ENCODE assay signal across 28 cellular contexts in genomic region chr4:182454440-182455013, GRCh38.
DNase-seq lines count a peak whose midpoint lies in the region; ATAC-seq and TF ChIP-seq lines count a peak whose summit lies in the region.
"Had no signal": no experiment of that assay in that cellular context is flagged by ENCODE, and none has a peak within 500 bp of the region (broad histone marks: within the 10 kb centered on the region; RNA-seq: fewer than 3 reads in every experiment).

No MANE protein-coding gene starts in this region.

- H3K9me3 Mint-ChIP-seq in WTC11 (no peaks in the 10 kb centered on the region), T-cell (no peaks in the 10 kb centered on the region)
- H3K9me3 Mint-ChIP-seq: activated naive CD8-positive, alpha-beta T cell treated with anti-CD3 and anti-CD28 coated beads, Interleukin-2, amount 50 U/mL, for 24 hours; activated T-cell treated with anti-CD3 and anti-CD28 coated beads, Interleukin-2, amount 50 U/mL, for 4 hours; brain; CD8-positive, alpha-beta T cell; stimulated activated naive B cell treated with anti-CD40 and anti-IgM and Interleukin-4, amounts not matched to agents 10 μg/mL and 1 μg/mL and 100 μg/mL, for 72 hours had no signal

- DNase-seq in NCI-H1105 treated with DMSO at 0.1 percent for 48 hours (lab: John Stamatoyannopoulos, UW) (peak; percentile 69), NCI-H1105 (lab: John Stamatoyannopoulos, UW) (no peak), WTC11 (ENCODE audit: low spot score) (no peak), fibroblast of mammary gland (ENCODE audit: low read depth) (peak; percentile 52), stromal cell of bone marrow (ENCODE audit: low read depth) (peak; percentile 22), NCI-H774 (lab: John Stamatoyannopoulos, UW) (no peak), ecto neural progenitor cell (ENCODE audit: low spot score) (no peak), T-cell (no peak)
- DNase-seq: activated CD4-positive, alpha-beta T cell treated with anti-CD3 and anti-CD28 coated beads, Interleukin-2, amount 50 U/mL, for 4 hours; activated CD8-positive, alpha-beta memory T cell treated with anti-CD3 and anti-CD28 coated beads, Interleukin-2, amount 10 ng/mL, durations not matched to agents 7 days and 5 days; activated naive CD8-positive, alpha-beta T cell treated with anti-CD3 and anti-CD28 coated beads, Interleukin-2, amount 50 U/mL, for 24 hours; activated T-cell treated with anti-CD3 and anti-CD28 coated beads, Interleukin-2, amount 50 U/mL, for 4 hours; CD8-positive, alpha-beta T cell; cerebellar nuclear complex; glutamatergic neuron; left ventricle myocardium superior; mesendoderm; NCI-H1694; NCI-H446; SK-N-SH; stimulated activated naive B cell treated with anti-CD40 and anti-IgM and Interleukin-4, amounts not matched to agents 10 μg/mL and 1 μg/mL and 100 μg/mL, for 72 hours; T-helper 17 cell; upper lobe of right lung had no signal

- H3K27me3 Mint-ChIP-seq in WTC11 (ENCODE audit: low read depth) (no peaks in the 10 kb centered on the region), T-cell (peaks cover 35 to 48% of the 10 kb centered on the region in 2 donors)

- CTCF ChIA-PET in WTC11 (lab: Charles Lee) (no interaction called here), T-cell (lab: Charles Lee) (no interaction called here)

- H3K4me1 Mint-ChIP-seq in WTC11: peaks cover 73% of the 10 kb centered on the region
- peaks cover 8 to 10% (median 9%) of the 10 kb centered on the region in 3 donors for H3K4me1 Mint-ChIP-seq in T-cell
- H3K4me1 Mint-ChIP-seq: T-helper 17 cell had no signal

- H3K36me3 Mint-ChIP-seq in WTC11 (no peaks in the 10 kb centered on the region), T-cell (no peaks in the 10 kb centered on the region)
- H3K36me3 Mint-ChIP-seq: activated CD8-positive, alpha-beta memory T cell treated with anti-CD3 and anti-CD28 coated beads, Interleukin-2, amount 10 ng/mL, durations not matched to agents 7 days and 5 days; CD8-positive, alpha-beta T cell; stimulated activated naive B cell treated with anti-CD40 and anti-IgM and Interleukin-4, amounts not matched to agents 10 μg/mL and 1 μg/mL and 100 μg/mL, for 72 hours had no signal

- ATAC-seq in WTC11 (no peak), T-cell (replicated peaks in 1 of 4) (no peak)
- ATAC-seq: activated CD4-positive, CD25-positive, alpha-beta regulatory T cell treated with anti-CD3 and anti-CD28 coated beads, Interleukin-2, amount 50 U/mL, for 24 hours; activated CD8-positive, alpha-beta memory T cell treated with anti-CD3 and anti-CD28 coated beads, Interleukin-2, amount 10 ng/mL, durations not matched to agents 7 days and 5 days; activated naive CD8-positive, alpha-beta T cell treated with anti-CD3 and anti-CD28 coated beads, Interleukin-2, amount 50 U/mL, for 24 hours; activated T-cell treated with anti-CD3 and anti-CD28 coated beads, Interleukin-2, amount 50 U/mL, for 4 hours; CD8-positive, alpha-beta T cell; HCT116; left ventricle myocardium superior; stimulated activated naive B cell treated with anti-CD40 and anti-IgM and Interleukin-4, amounts not matched to agents 10 μg/mL and 1 μg/mL and 100 μg/mL, for 72 hours; T-helper 17 cell; upper lobe of right lung had no signal

- H3K27ac Mint-ChIP-seq in WTC11 (peak overlapping the region; percentile 82; the same call in 1 of the 2 replicates), T-cell (no peak overlapping the region)
- H3K27ac Mint-ChIP-seq: activated CD8-positive, alpha-beta memory T cell treated with anti-CD3 and anti-CD28 coated beads, Interleukin-2, amount 10 ng/mL, durations not matched to agents 7 days and 5 days; activated naive CD8-positive, alpha-beta T cell treated with anti-CD3 and anti-CD28 coated beads, Interleukin-2, amount 50 U/mL, for 24 hours; brain; CD8-positive, alpha-beta T cell; stimulated activated naive B cell treated with anti-CD40 and anti-IgM and Interleukin-4, amounts not matched to agents 10 μg/mL and 1 μg/mL and 100 μg/mL, for 72 hours; T-helper 17 cell had no signal

- POLR2A ChIA-PET in WTC11 (lab: Charles Lee) (interaction anchor here (0.8 kb wide), 1 partner anchor 47 kb away, joined by 3 read pairs; no protein-coding TSS in a partner anchor), T-cell (lab: Charles Lee) (no interaction called here)

- no peak for TF ChIP-seq CTCF in WTC11 (IDR thresholded peaks at IDR 0.05)
- no peak for TF ChIP-seq CTCF in fibroblast of mammary gland (conservative IDR thresholded peaks at IDR 0.05; ENCODE audit: control insufficient read depth, insufficient read depth, low read depth, low read length)

- H3K4me3 Mint-ChIP-seq in WTC11: no peak overlapping the region
- H3K4me3 Mint-ChIP-seq in T-cell: no peak overlapping the region
- H3K4me3 Mint-ChIP-seq: activated CD8-positive, alpha-beta memory T cell treated with anti-CD3 and anti-CD28 coated beads, Interleukin-2, amount 10 ng/mL, durations not matched to agents 7 days and 5 days; activated naive CD8-positive, alpha-beta T cell treated with anti-CD3 and anti-CD28 coated beads, Interleukin-2, amount 50 U/mL, for 24 hours; activated T-cell treated with anti-CD3 and anti-CD28 coated beads, Interleukin-2, amount 50 U/mL, for 4 hours; CD8-positive, alpha-beta T cell; stimulated activated naive B cell treated with anti-CD40 and anti-IgM and Interleukin-4, amounts not matched to agents 10 μg/mL and 1 μg/mL and 100 μg/mL, for 72 hours; T-helper 17 cell had no signal

- H3K4me3 ChIP-seq in fibroblast of mammary gland (ENCODE audit: control insufficient read depth, low read depth, low read length): no peak overlapping the region
- H3K4me3 ChIP-seq: skin epidermis, suprapubic skin, upper lobe of right lung had no signal

TF ChIP-seq in WTC11, 78 proteins besides CTCF, POLR2A, EP300 and RAD21:
- TF ChIP-seq TEAD4 (CRISPR knock-in tag; IDR thresholded peaks at IDR 0.05) (no peak), ZNF121 (CRISPR knock-in tag; IDR thresholded peaks at IDR 0.05) (no peak), AFF4 (CRISPR knock-in tag; IDR thresholded peaks at IDR 0.05; ENCODE audit: borderline replicate concordance) (no peak), ZNF219 (CRISPR knock-in tag; IDR thresholded peaks at IDR 0.05; ENCODE audit: borderline replicate concordance) (no peak), MYBL2 (CRISPR knock-in tag; IDR thresholded peaks at IDR 0.05) (no peak), MAX (CRISPR knock-in tag; IDR thresholded peaks at IDR 0.05) (no peak), RELA (CRISPR knock-in tag; IDR thresholded peaks at IDR 0.05; ENCODE audit: borderline replicate concordance) (no peak), JAZF1 (CRISPR knock-in tag; IDR thresholded peaks at IDR 0.05) (no peak), NFE2L1 (CRISPR knock-in tag; IDR thresholded peaks at IDR 0.05) (no peak), SMAD4 (CRISPR knock-in tag; IDR thresholded peaks at IDR 0.05) (no peak), SMAD3 (CRISPR knock-in tag; IDR thresholded peaks at IDR 0.05; ENCODE audit: borderline replicate concordance) (no peak), FOXP4 (CRISPR knock-in tag; IDR thresholded peaks at IDR 0.05) (no peak), ELF4 (CRISPR knock-in tag; IDR thresholded peaks at IDR 0.05; ENCODE audit: low read depth) (no peak), KAT7 (CRISPR knock-in tag; IDR thresholded peaks at IDR 0.05; ENCODE audit: borderline replicate concordance) (no peak), ZNF138 (CRISPR knock-in tag; conservative IDR thresholded peaks at IDR 0.05) (no peak)
TF ChIP-seq in WTC11: peak in this region for 0.

Comparison
In these comparisons a context has a peak if more than half of its experiments do, and no peak if none do; other contexts are left out.
1. DNase-seq: peak in NCI-H1105 treated with DMSO at 0.1 percent for 48 hours (single experiment), fibroblast of mammary gland (single experiment) and stromal cell of bone marrow (single experiment); none in NCI-H1105 (single experiment), WTC11 (single experiment), NCI-H774 (single experiment), ecto neural progenitor cell (single experiment) and T-cell (0 of 34).